Comparison of ENCODE assay signal across 8 cellular contexts in genomic region chr13:25292301-25292700, GRCh38. TPM values are rescaled to one million over a fixed set of nuclear protein-coding genes. Genes with fewer than 3 reads are reported as not detected.
DNase-seq lines count a peak whose midpoint lies in the region; ATAC-seq, FAIRE-seq and TF ChIP-seq lines count a peak whose summit lies in the region.

No MANE protein-coding gene starts in this region.

- TF ChIP-seq CTCF in astrocyte of the spinal cord (IDR thresholded peaks at IDR 0.05; ENCODE audit: low read depth, low read length) = no peak
- TF ChIP-seq CTCF in neural progenitor cell (IDR thresholded peaks at IDR 0.05) = no peak
- TF ChIP-seq CTCF in chondrocyte (IDR thresholded peaks at IDR 0.05) = no peak

- peaks cover 7% of the 10 kb centered on the region for H3K4me1 Mint-ChIP-seq in activated T-cell treated with anti-CD3 and anti-CD28 coated beads, Interleukin-2, amount 50 U/mL, for 4 hours (ENCODE audit: low read depth)
- peaks cover 3% of the 10 kb centered on the region for H3K4me1 Mint-ChIP-seq in neural progenitor cell
- H3K4me1 Mint-ChIP-seq in chondrocyte (ENCODE audit: low read depth) = peaks cover 3% of the 10 kb centered on the region

- no peaks in the 10 kb centered on the region for H3K36me3 Mint-ChIP-seq in activated T-cell treated with anti-CD3 and anti-CD28 coated beads, Interleukin-2, amount 50 U/mL, for 4 hours (ENCODE audit: insufficient read depth)
- H3K36me3 Mint-ChIP-seq in neural progenitor cell = no peaks in the 10 kb centered on the region
- no peaks in the 10 kb centered on the region for H3K36me3 Mint-ChIP-seq in chondrocyte (ENCODE audit: low read depth)

- H3K4me3 Mint-ChIP-seq in activated T-cell treated with anti-CD3 and anti-CD28 coated beads, Interleukin-2, amount 50 U/mL, for 4 hours = no peak overlapping the region
- H3K4me3 Mint-ChIP-seq in neural progenitor cell = no peak overlapping the region
- H3K4me3 Mint-ChIP-seq in chondrocyte (ENCODE audit: unreplicated experiment) = no peak overlapping the region

- H3K27ac ChIP-seq in neural progenitor cell = no peak overlapping the region

- H3K36me3 ChIP-seq in neural progenitor cell = no peaks in the 10 kb centered on the region

- in situ Hi-C loops in astrocyte of the spinal cord (cut with HindIII; ENCODE audit: low sequenced_read_pairs) = no loop called here

- DNase-seq in activated T-cell treated with anti-CD3 and anti-CD28 coated beads, Interleukin-2, amount 50 U/mL, for 4 hours = no peak
- no peak for DNase-seq in activated T-cell treated with anti-CD3 and anti-CD28 coated beads, Interleukin-2, amount 50 U/mL, for 48 hours
- DNase-seq in NCI-H2227 treated with DMSO at 0.1 percent for 48 hours (lab: John Stamatoyannopoulos, UW) (peak; percentile 23), astrocyte of the spinal cord (ENCODE audit: low read depth, low spot score) (peak; percentile 35), neural progenitor cell (ENCODE audit: low spot score) (no peak), GM12892 (ENCODE audit: insufficient read length) (no peak), chondrocyte (ENCODE audit: low spot score) (no peak), NCI-H2081 treated with DMSO at 0.1 percent for 48 hours (lab: John Stamatoyannopoulos, UW) (no peak)

- H3K4me2 ChIP-seq in neural progenitor cell = no peak overlapping the region

- H2AFZ ChIP-seq in neural progenitor cell (replicated peaks) = peak overlapping the region; percentile 91

- ATAC-seq in activated T-cell treated with anti-CD3 and anti-CD28 coated beads, Interleukin-2, amount 50 U/mL, for 4 hours = peak; percentile 44 to 59

- no peaks in the 10 kb centered on the region for H4K20me1 ChIP-seq in neural progenitor cell (ENCODE audit: low read depth)

- no peaks in the 10 kb centered on the region for H3F3A ChIP-seq in neural progenitor cell (ENCODE audit: low read depth)

- no peaks in the 10 kb centered on the region for H3K9me3 ChIP-seq in neural progenitor cell (ENCODE audit: low read depth)

- TF ChIP-seq POLR2A in GM12892 (IDR thresholded peaks at IDR 0.05; ENCODE audit: low read depth, low read length) = no peak

- peaks cover 12% of the 10 kb centered on the region for H3K27me3 Mint-ChIP-seq in activated T-cell treated with anti-CD3 and anti-CD28 coated beads, Interleukin-2, amount 50 U/mL, for 4 hours (ENCODE audit: low read depth)
- peaks cover 2% of the 10 kb centered on the region for H3K27me3 Mint-ChIP-seq in neural progenitor cell (ENCODE audit: insufficient read depth, low read depth)
- peaks cover 30% of the 10 kb centered on the region for H3K27me3 Mint-ChIP-seq in chondrocyte (ENCODE audit: low read depth)

- no peaks in the 10 kb centered on the region for H3K9me3 Mint-ChIP-seq in activated T-cell treated with anti-CD3 and anti-CD28 coated beads, Interleukin-2, amount 50 U/mL, for 4 hours
- H3K9me3 Mint-ChIP-seq in neural progenitor cell (no peaks in the 10 kb centered on the region), chondrocyte (ENCODE audit: low read depth) (no peaks in the 10 kb centered on the region)

- H3K4me1 ChIP-seq in neural progenitor cell = no peaks in the 10 kb centered on the region

- H3K4me3 ChIP-seq in astrocyte of the spinal cord (ENCODE audit: low read depth, low read length) = no peak overlapping the region
- H3K4me3 ChIP-seq in neural progenitor cell = no peak overlapping the region

- H3K9ac ChIP-seq in neural progenitor cell = no peak overlapping the region

- no peak for FAIRE-seq in GM12892 (lab: Jason Lieb, UNC)

- H3K27ac Mint-ChIP-seq in neural progenitor cell (no peak overlapping the region), chondrocyte (ENCODE audit: unreplicated experiment) (no peak overlapping the region)

- H3K27me3 ChIP-seq in neural progenitor cell = peaks cover 62% of the 10 kb centered on the region

- no peaks in the 10 kb centered on the region for H3K79me2 ChIP-seq in neural progenitor cell (ENCODE audit: low read depth)

RNA-seq across cellular contexts. Expression of gene MTMR6, which starts 5.0 kb away (rescaled TPM):
- 10 to 100 TPM; 15.5 to 17.7 (median 16.2) TPM for total RNA-seq in activated T-cell treated with anti-CD3 and anti-CD28 coated beads, Interleukin-2, amount 50 U/mL, for 4 hours
- total RNA-seq in neural progenitor cell (ENCODE audit: low replicate concordance) = 14.2 and 19.1 TPM in 2 replicates
- polyA plus RNA-seq in GM12892 (2012; ENCODE audit: missing spikeins) = 8.6 TPM
- total RNA-seq in chondrocyte = 19.8 to 20.8 TPM (median 20.7 TPM) in 3 replicates

RNA-seq across cellular contexts. Expression of gene NUP58, which starts 9.1 kb away (rescaled TPM):
- total RNA-seq in activated T-cell treated with anti-CD3 and anti-CD28 coated beads, Interleukin-2, amount 50 U/mL, for 4 hours = 100 to 1,000 TPM; 139 to 149 (median 144) TPM
- 109 and 138 TPM in 2 replicates for total RNA-seq in neural progenitor cell (ENCODE audit: low replicate concordance)
- polyA plus RNA-seq in GM12892 (2012; ENCODE audit: missing spikeins) = 45.7 TPM
- total RNA-seq in chondrocyte = 37.7 to 38.4 TPM (median 38.0 TPM) in 3 replicates

Comparison
In these comparisons a context has a peak if more than half of its experiments do, and no peak if none do; other contexts are left out.
1. DNase-seq: peak in NCI-H2227 treated with DMSO at 0.1 percent for 48 hours (single experiment) and astrocyte of the spinal cord (single experiment); none in activated T-cell treated with anti-CD3 and anti-CD28 coated beads, Interleukin-2, amount 50 U/mL, for 4 hours (single experiment), activated T-cell treated with anti-CD3 and anti-CD28 coated beads, Interleukin-2, amount 50 U/mL, for 48 hours (0 of 2), neural progenitor cell (single experiment), GM12892 (single experiment), chondrocyte (single experiment) and NCI-H2081 treated with DMSO at 0.1 percent for 48 hours (single experiment).